ENCODE assay signal across 27 cellular contexts in the genomic region with DNA sequence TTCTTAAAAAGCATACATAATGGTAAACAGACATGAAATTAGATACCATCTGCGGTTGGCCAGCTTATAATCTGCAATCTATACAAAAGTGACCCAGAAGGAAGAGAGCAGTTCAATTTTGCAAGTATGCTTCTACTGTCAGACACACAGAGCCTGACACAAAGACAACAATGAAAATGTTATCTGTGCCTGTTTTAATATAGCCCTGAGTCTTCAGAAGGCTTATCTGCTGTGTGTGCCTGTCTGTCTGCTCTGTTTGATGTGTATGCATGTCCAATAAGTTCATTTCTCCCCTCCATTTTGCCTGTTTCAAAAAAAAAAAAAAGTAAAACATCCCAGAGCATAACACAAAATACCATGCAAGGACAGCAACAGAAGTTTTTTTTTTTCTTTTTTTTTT.
DNase-seq lines count a peak whose midpoint lies in the region; ATAC-seq, FAIRE-seq and TF ChIP-seq lines count a peak whose summit lies in the region.
"Had no signal": no experiment of that assay in that cellular context is flagged by ENCODE, and none has a peak within 500 bp of the region (broad histone marks: within the 10 kb centered on the region; RNA-seq: fewer than 3 reads in every experiment).

No MANE protein-coding gene starts in this region.

- H3K9me3 ChIP-seq in GM12878 (replicated peaks; ENCODE audit: control insufficient read depth, insufficient read depth, low read length) (no peaks in the 10 kb centered on the region), right atrium auricular region (no peaks in the 10 kb centered on the region), uterus (no peaks in the 10 kb centered on the region)
- H3K9me3 ChIP-seq: BLaER1 treated with 17β-estradiol and CSF1 and Interleukin-3, amounts not matched to agents 10 nM and 100 nM; Peyer's patch had no signal

- no peak for TF ChIP-seq EP300 in GM12878 (IDR thresholded peaks at IDR 0.05; ENCODE audit: borderline replicate concordance in 1 of 2, control insufficient read depth in 1 of 2, low read depth in 2 of 2, low read length in 2 of 2)

- 46% methylated on average over 1 of the region's 1 CpG for WGBS in GM12878 (ENCODE audit: insufficient coverage, insufficient replicate concordance, low lambda C conversion rate, missing lambda C conversion rate)

- H4K20me1 ChIP-seq in GM12878 (ENCODE audit: control insufficient read depth, insufficient read depth), result no peaks in the 10 kb centered on the region
- H4K20me1 ChIP-seq: BLaER1 treated with 17β-estradiol and CSF1 and Interleukin-3, amounts not matched to agents 10 nM and 100 nM had no signal

- ATAC-seq in Right ventricle myocardium superior (ENCODE audit: poor library complexity), result peak; percentile 61
- ATAC-seq in GM12878, result no peak
- ATAC-seq: CD8-positive, alpha-beta T cell; HepG2 had no signal

- no peaks in the 10 kb centered on the region for H3K4me1 ChIP-seq in GM12878 (ENCODE audit: control insufficient read depth, insufficient read depth, low read length)
- H3K4me1 ChIP-seq in right atrium auricular region, result peaks cover 0 to 43% of the 10 kb centered on the region in 2 donors
- H3K4me1 ChIP-seq in uterus, result peaks cover 0 to 4% of the 10 kb centered on the region in 2 donors
- H3K4me1 ChIP-seq: Peyer's patch had no signal

- H3K36me3 ChIP-seq in GM12878 (ENCODE audit: control insufficient read depth in 2 of 2, insufficient read depth in 2 of 2, low read length in 1 of 2) (no peaks in the 10 kb centered on the region), right atrium auricular region (no peaks in the 10 kb centered on the region), uterus (no peaks in the 10 kb centered on the region)
- H3K36me3 ChIP-seq: BLaER1 treated with 17β-estradiol and CSF1 and Interleukin-3, amounts not matched to agents 10 nM and 100 nM; Peyer's patch had no signal

- no peak overlapping the region for H3K4me2 ChIP-seq in GM12878 (ENCODE audit: control insufficient read depth, insufficient read depth)
- H3K4me2 ChIP-seq: BLaER1 treated with 17β-estradiol and CSF1 and Interleukin-3, amounts not matched to agents 10 nM and 100 nM had no signal

- in situ Hi-C loops in GM12878 (cut with MboI), result no loop called here

- TF ChIP-seq POLR2A in GM12878 (IDR thresholded peaks at IDR 0.05; ENCODE audit: low read depth, low read length) (no peak), uterus (IDR thresholded peaks at IDR 0.05) (no peak)

- RAD21 ChIA-PET in GM12878 (lab: Charles Lee; ENCODE audit: unreplicated experiment), result no interaction called here

- SMC1A ChIA-PET in GM12878 (lab: Charles Lee; ENCODE audit: uncharacterized antibody, unreplicated experiment), result interaction anchor here (2.0 kb wide), 1 partner anchor 14 kb away, joined by 4 read pairs; no protein-coding TSS in a partner anchor

- FAIRE-seq in GM12878 (lab: Jason Lieb, UNC), result peak; percentile 78
- FAIRE-seq: G401.6, GM18507, GM19239, HepG2 had no signal

- H3K27me3 ChIP-seq in GM12878 (replicated peaks in 1 of 2; ENCODE audit: control insufficient read depth in 2 of 2, insufficient read depth in 2 of 2, low read length in 1 of 2) (peaks cover 0 to 3% of the 10 kb centered on the region in 2 experiments; a peak in 3 of 4 replicates), right atrium auricular region (no peaks in the 10 kb centered on the region), uterus (no peaks in the 10 kb centered on the region)
- H3K27me3 ChIP-seq: BLaER1 treated with 17β-estradiol and CSF1 and Interleukin-3, amounts not matched to agents 10 nM and 100 nM; Peyer's patch had no signal

- no peak for TF ChIP-seq RAD21 in GM12878 (IDR thresholded peaks at IDR 0.05; ENCODE audit: insufficient read depth, low read depth, low read length)

- intact Hi-C loops in Right ventricle myocardium superior (cut with DNase I) (no loop called here), cardiac septum (cut with DNase I) (no loop called here), GM12878 (cut with micrococcal nuclease; ENCODE audit: unreplicated experiment) (no loop called here), uterus (cut with DNase I; ENCODE audit: low total_unique reads) (no loop called here)

- no TSS peak for BruUV-seq in GM12878 (replicated peaks; lab: Mats Ljungman, UMichigan)

- POLR2A ChIA-PET in GM12878 (lab: Charles Lee), result no interaction called here

- no peak overlapping the region for H2AFZ ChIP-seq in GM12878 (ENCODE audit: control insufficient read depth, low read depth, low read length)

- no peaks in the 10 kb centered on the region for H3K79me2 ChIP-seq in GM12878 (ENCODE audit: control insufficient read depth, insufficient read depth, low read length)

- CTCF ChIA-PET in GM12878 (lab: Yijun Ruan, JAX), result no interaction called here

- H3K4me3 ChIP-seq in GM12878 (no peak overlapping the region), right atrium auricular region (no peak overlapping the region), uterus (no peak overlapping the region)
- H3K4me3 ChIP-seq: BLaER1 treated with 17β-estradiol and CSF1 and Interleukin-3, amounts not matched to agents 10 nM and 100 nM; Peyer's patch had no signal

- DNase-seq in Right ventricle myocardium superior (no peak), cardiac septum (ENCODE audit: low spot score) (no peak), GM12878 (ENCODE audit: low read depth, low spot score) (no peak), right atrium auricular region (ENCODE audit: low spot score) (no peak), uterus (no peak), NOMO-1 treated with dmso at 0.1 percent for 144 hours (lab: John Stamatoyannopoulos, UW; ENCODE audit: unreplicated experiment) (no peak), substantia nigra (lab: John Stamatoyannopoulos, UW) (no peak)
- DNase-seq in activated effector memory CD4-positive, alpha-beta T cell treated with Interleukin-2 at 50 U/mL for 16 hours, result no peak
- DNase-seq: 8988T; Calu3; CD8-positive, alpha-beta T cell; DMS153; GOT3; HCEC 1CT; KBM-7; NCI-H1105; NCI-H146; NCI-H2029; NCI-H2227 treated with DMSO at 0.1 percent for 48 hours; NCI-H510A; Peyer's patch had no signal

- no peak overlapping the region for H3K27ac ChIP-seq in GM12878 (ENCODE audit: control insufficient read depth, insufficient read depth)
- peak overlapping the region; percentile 70 to 84 for H3K27ac ChIP-seq in right atrium auricular region
- H3K27ac ChIP-seq in uterus, result peak overlapping the region; percentile 48 to 77
- no peak overlapping the region for H3K27ac ChIP-seq in substantia nigra (ENCODE audit: low read depth, low read length, poor library complexity, severe bottlenecking)
- H3K27ac ChIP-seq: BLaER1 treated with 17β-estradiol and CSF1 and Interleukin-3, amounts not matched to agents 10 nM and 100 nM; HL-60; Peyer's patch had no signal

- no peak overlapping the region for H3K9ac ChIP-seq in GM12878 (ENCODE audit: control insufficient read depth, insufficient read depth, low read length)
- H3K9ac ChIP-seq: BLaER1 treated with 17β-estradiol and CSF1 and Interleukin-3, amounts not matched to agents 10 nM and 100 nM had no signal

- TF ChIP-seq CTCF in GM12878 (IDR thresholded peaks at IDR 0.05 in 2 of 3, conservative IDR thresholded peaks at IDR 0.05 in 1 of 3; ENCODE audit: control insufficient read depth in 2 of 3, extremely low read depth in 1 of 3, insufficient read depth in 1 of 3, low read depth in 3 of 3, low read length in 3 of 3), result no peak
- no peak for TF ChIP-seq CTCF in right atrium auricular region (IDR thresholded peaks at IDR 0.05)
- no peak for TF ChIP-seq CTCF in uterus (IDR thresholded peaks at IDR 0.05)

TF ChIP-seq in GM12878, 131 proteins besides CTCF, POLR2A, EP300 and RAD21:
- TF ChIP-seq ASH2L (IDR thresholded peaks at IDR 0.05; ENCODE audit: borderline replicate concordance, low read depth) (no peak), KLF5 (IDR thresholded peaks at IDR 0.05; ENCODE audit: partially characterized antibody) (no peak), JUNB (IDR thresholded peaks at IDR 0.05) (no peak), FOXK2 (IDR thresholded peaks at IDR 0.05) (no peak), LARP7 (IDR thresholded peaks at IDR 0.05) (no peak), HDGF (IDR thresholded peaks at IDR 0.05) (no peak), CHD1 (IDR thresholded peaks at IDR 0.05; ENCODE audit: low read depth, low read length) (no peak), ZNF217 (IDR thresholded peaks at IDR 0.05) (no peak), ETV6 (conservative IDR thresholded peaks at IDR 0.05 in 1 of 2, IDR thresholded peaks at IDR 0.05 in 1 of 2; ENCODE audit: borderline replicate concordance in 1 of 2, low read depth in 1 of 2) (no peak)
- TF ChIP-seq, protein P1, sequence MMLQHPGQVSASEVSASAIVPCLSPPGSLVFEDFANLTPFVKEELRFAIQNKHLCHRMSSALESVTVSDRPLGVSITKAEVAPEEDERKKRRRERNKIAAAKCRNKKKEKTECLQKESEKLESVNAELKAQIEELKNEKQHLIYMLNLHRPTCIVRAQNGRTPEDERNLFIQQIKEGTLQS (IDR thresholded peaks at IDR 0.05; ENCODE audit: borderline replicate concordance, extremely low read depth, low read depth, low read length), result no peak

Comparison
In these comparisons a context has a peak if more than half of its experiments do, and no peak if none do; other contexts are left out.
1. H3K27ac ChIP-seq: peak in right atrium auricular region (2 of 2) and uterus (2 of 2); none in GM12878 (single experiment) and substantia nigra (single experiment).